12 cellular contexts compared by ENCODE assay signal in genomic region chr20:34862724-34863123, GRCh38.
"Had no signal": no experiment of that assay in that cellular context is flagged by ENCODE, and none has a peak within 500 bp of the region (broad histone marks: within the 10 kb centered on the region; RNA-seq: fewer than 3 reads in every experiment).

No MANE protein-coding gene starts in this region.

- H3K27ac Mint-ChIP-seq: activated naive CD8-positive, alpha-beta T cell treated with anti-CD3 and anti-CD28 coated beads for 36 hours; stimulated activated naive CD8-positive, alpha-beta T cell treated with anti-CD3 and anti-CD28 coated beads, Interleukin-15, Interleukin-2, amounts not matched to agents 100 ng/mL and 50 ng/mL, for 24 hours had no signal

- H3K9me3 ChIP-seq: left lung, pancreas, tibial nerve, uterus had no signal

- H3K4me3 ChIP-seq: left lung, pancreas, tibial nerve, uterus had no signal

- H3K4me1 ChIP-seq: left lung, pancreas, tibial nerve, uterus had no signal

- H3K4me1 Mint-ChIP-seq: activated naive CD8-positive, alpha-beta T cell treated with anti-CD3 and anti-CD28 coated beads for 36 hours had no signal

- H3K27me3 Mint-ChIP-seq: activated naive CD8-positive, alpha-beta T cell treated with anti-CD3 and anti-CD28 coated beads for 36 hours; stimulated activated naive CD8-positive, alpha-beta T cell treated with anti-CD3 and anti-CD28 coated beads, Interleukin-15, Interleukin-2, amounts not matched to agents 100 ng/mL and 50 ng/mL, for 24 hours had no signal

- H3K27me3 ChIP-seq: left lung, pancreas, tibial nerve, uterus had no signal

- ATAC-seq: left lung had no signal

- H3K27ac ChIP-seq: left lung, tibial nerve, uterus had no signal

- H3K9me3 Mint-ChIP-seq: activated naive CD8-positive, alpha-beta T cell treated with anti-CD3 and anti-CD28 coated beads for 36 hours; stimulated activated naive CD8-positive, alpha-beta T cell treated with anti-CD3 and anti-CD28 coated beads, Interleukin-15, Interleukin-2, amounts not matched to agents 100 ng/mL and 50 ng/mL, for 24 hours had no signal

- H3K4me3 Mint-ChIP-seq: activated naive CD8-positive, alpha-beta T cell treated with anti-CD3 and anti-CD28 coated beads for 36 hours; stimulated activated naive CD8-positive, alpha-beta T cell treated with anti-CD3 and anti-CD28 coated beads, Interleukin-15, Interleukin-2, amounts not matched to agents 100 ng/mL and 50 ng/mL, for 24 hours had no signal

- DNase-seq: activated CD4-positive, CD25-positive, alpha-beta regulatory T cell treated with anti-CD3 and anti-CD28 coated beads, Interleukin-2, amount 50 U/mL, for 72 hours; activated naive CD4-positive, alpha-beta T cell; activated naive CD8-positive, alpha-beta T cell treated with anti-CD3 and anti-CD28 coated beads for 36 hours; activated T-cell treated with anti-CD3 and anti-CD28 coated beads for 4 hours; amniotic stem cell; effector CD4-positive, alpha-beta T cell; stimulated activated CD4-positive, alpha-beta T cell treated with anti-CD3 and anti-CD28 coated beads, Interleukin-2, amount 100 ng/mL, for 24 hours; uterus had no signal

- FAIRE-seq: pancreas had no signal

- H3K36me3 ChIP-seq: left lung, uterus had no signal

- H3K36me3 Mint-ChIP-seq: activated naive CD8-positive, alpha-beta T cell treated with anti-CD3 and anti-CD28 coated beads for 36 hours had no signal
